Comparison of ENCODE assay signal across 18 cellular contexts in the genomic region with DNA sequence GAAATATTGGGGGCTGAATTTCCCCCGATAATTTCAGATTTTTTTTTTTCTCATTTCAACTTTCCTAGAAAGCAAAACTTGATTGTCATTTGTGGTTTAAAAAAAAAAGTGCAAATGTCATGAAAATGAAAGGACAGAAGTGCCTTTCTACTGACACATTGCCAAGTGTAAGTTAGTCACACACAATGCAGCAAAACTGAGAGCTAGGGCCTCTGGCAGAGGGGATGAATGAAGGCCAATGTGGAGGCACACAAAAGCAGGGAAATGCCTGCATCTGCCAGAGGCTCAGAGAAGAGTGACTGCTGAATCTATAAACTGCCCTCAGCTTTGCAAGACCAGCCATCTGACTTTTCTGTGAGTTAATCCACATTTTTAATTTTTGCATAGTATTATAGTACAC. TPM values are rescaled to one million over a fixed set of nuclear protein-coding genes. Genes with fewer than 3 reads are reported as not detected.
A peak's percentile ranks its signal among the peaks of the same experiment; 100 is the strongest.
DNase-seq lines count a peak whose midpoint lies in the region; ATAC-seq lines count a peak whose summit lies in the region.
"Had no signal": no experiment of that assay in that cellular context is flagged by ENCODE, and none has a peak within 500 bp of the region (broad histone marks: within the 10 kb centered on the region; RNA-seq: fewer than 3 reads in every experiment).

No MANE protein-coding gene starts in this region.

- H3K36me3 Mint-ChIP-seq in natural killer cell treated with Interleukin-12 subunit alpha and Interleukin-12 subunit beta and Interleukin-15 and Interleukin-18, amount 100 ng/mL, for 72 hours: no peaks in the 10 kb centered on the region

- no peaks in the 10 kb centered on the region for H3K4me1 Mint-ChIP-seq in natural killer cell treated with Interleukin-12 subunit alpha and Interleukin-12 subunit beta and Interleukin-15 and Interleukin-18, amount 100 ng/mL, for 72 hours (ENCODE audit: low read depth in 2 of 2)
- H3K4me1 Mint-ChIP-seq: CD8-positive, alpha-beta memory T cell had no signal

- ATAC-seq in GM21381 (IDR thresholded peaks at IDR 0.05; ENCODE audit: unreplicated experiment): peak; percentile 57
- ATAC-seq in natural killer cell treated with Interleukin-12 subunit alpha and Interleukin-12 subunit beta and Interleukin-15 and Interleukin-18, amount 100 ng/mL, for 72 hours: no peak
- ATAC-seq: K562 had no signal

- H3K9me3 Mint-ChIP-seq in natural killer cell treated with Interleukin-12 subunit alpha and Interleukin-12 subunit beta and Interleukin-15 and Interleukin-18, amount 100 ng/mL, for 72 hours: no peaks in the 10 kb centered on the region

- DNase-seq in MG63 (peak; percentile 52), foreskin melanocyte (peak; percentile 34), NCI-H187 (lab: John Stamatoyannopoulos, UW) (no peak), midbrain (lab: John Stamatoyannopoulos, UW) (no peak)
- DNase-seq in natural killer cell treated with Interleukin-12 subunit alpha and Interleukin-12 subunit beta and Interleukin-15 and Interleukin-18, amount 100 ng/mL, for 72 hours (ENCODE audit: low spot score): no peak
- DNase-seq in activated CD4-positive, CD25-positive, alpha-beta regulatory T cell treated with anti-CD3 and anti-CD28 coated beads, Interleukin-2, amount 50 U/mL, for 72 hours: no peak
- DNase-seq: ACHN; CD8-positive, alpha-beta memory T cell; DMS79; NCI-H1417 treated with DMSO at 0.1 percent for 48 hours; NCI-H2029; NCI-H2171; NCI-H526; PC-9; SJCRH30 had no signal

- H3K4me3 Mint-ChIP-seq in natural killer cell treated with Interleukin-12 subunit alpha and Interleukin-12 subunit beta and Interleukin-15 and Interleukin-18, amount 100 ng/mL, for 72 hours: no peak overlapping the region
- H3K4me3 Mint-ChIP-seq: CD8-positive, alpha-beta memory T cell had no signal

- H3K27me3 ChIP-seq in MG63: peaks cover 40% of the 10 kb centered on the region

- H3K36me3 ChIP-seq in MG63: no peaks in the 10 kb centered on the region
- H3K36me3 ChIP-seq: SJCRH30 had no signal

- no peak overlapping the region for H3K27ac Mint-ChIP-seq in natural killer cell treated with Interleukin-12 subunit alpha and Interleukin-12 subunit beta and Interleukin-15 and Interleukin-18, amount 100 ng/mL, for 72 hours
- H3K27ac Mint-ChIP-seq: CD8-positive, alpha-beta memory T cell had no signal

- no peaks in the 10 kb centered on the region for H3K9me3 ChIP-seq in MG63
- H3K9me3 ChIP-seq: SJCRH30 had no signal

- peaks cover 13 to 14% of the 10 kb centered on the region in 2 donors for H3K27me3 Mint-ChIP-seq in natural killer cell treated with Interleukin-12 subunit alpha and Interleukin-12 subunit beta and Interleukin-15 and Interleukin-18, amount 100 ng/mL, for 72 hours

- H3K4me3 ChIP-seq in MG63: no peak overlapping the region
- H3K4me3 ChIP-seq: K562, PC-9, SJCRH30 had no signal

RNA-seq across cellular contexts. Expression of a gene that starts 6.8 kb away (rescaled TPM):
- total RNA-seq in MG63 (2014; rRNA removed; shearing (Covaris generic); ENCODE audit: low replicate concordance): not detected in 2 replicates
- total RNA-seq in natural killer cell treated with Interleukin-12 subunit alpha and Interleukin-12 subunit beta and Interleukin-15 and Interleukin-18, amount 100 ng/mL, for 72 hours: not detected
- total RNA-seq: CD8-positive, alpha-beta memory T cell; H4; K562; PC-9; SJCRH30 had no signal

RNA-seq across cellular contexts. Expression of a gene that starts 23.3 kb away (rescaled TPM):
- total RNA-seq in MG63 (2014; rRNA removed; shearing (Covaris generic); ENCODE audit: low replicate concordance): 46.6 and 58.6 TPM in 2 replicates
- 10 to 100 TPM; 13.3 to 16.6 TPM for total RNA-seq in natural killer cell treated with Interleukin-12 subunit alpha and Interleukin-12 subunit beta and Interleukin-15 and Interleukin-18, amount 100 ng/mL, for 72 hours

RNA-seq across cellular contexts. Expression of a gene that starts 38.8 kb away (rescaled TPM):
- total RNA-seq in MG63 (2014; rRNA removed; shearing (Covaris generic); ENCODE audit: low replicate concordance): not detected in 2 replicates
- not detected for total RNA-seq in natural killer cell treated with Interleukin-12 subunit alpha and Interleukin-12 subunit beta and Interleukin-15 and Interleukin-18, amount 100 ng/mL, for 72 hours
- total RNA-seq: CD8-positive, alpha-beta memory T cell; H4; K562; PC-9; SJCRH30 had no signal

RNA-seq across cellular contexts. Expression of a gene that starts 56.0 kb away (rescaled TPM):
- total RNA-seq in MG63 (2014; rRNA removed; shearing (Covaris generic); ENCODE audit: low replicate concordance): not detected in 2 replicates
- total RNA-seq in natural killer cell treated with Interleukin-12 subunit alpha and Interleukin-12 subunit beta and Interleukin-15 and Interleukin-18, amount 100 ng/mL, for 72 hours: not detected
- total RNA-seq: CD8-positive, alpha-beta memory T cell; H4; K562; PC-9; SJCRH30 had no signal

Comparison
In these comparisons a context has a peak if more than half of its experiments do, and no peak if none do; other contexts are left out.
1. DNase-seq: peak in MG63 (single experiment) and foreskin melanocyte (single experiment); none in NCI-H187 (0 of 2), midbrain (single experiment), natural killer cell treated with Interleukin-12 subunit alpha and Interleukin-12 subunit beta and Interleukin-15 and Interleukin-18, amount 100 ng/mL, for 72 hours (single experiment) and activated CD4-positive, CD25-positive, alpha-beta regulatory T cell treated with anti-CD3 and anti-CD28 coated beads, Interleukin-2, amount 50 U/mL, for 72 hours (single experiment).